ENCODE assay signal across 20 cellular contexts in genomic region chr1:36118805-36119204, GRCh38. TPM values are rescaled to one million over a fixed set of nuclear protein-coding genes. Genes with fewer than 3 reads are reported as not detected.
DNase-seq lines count a peak whose midpoint lies in the region; ATAC-seq, FAIRE-seq and TF ChIP-seq lines count a peak whose summit lies in the region.
"Had no signal": no experiment of that assay in that cellular context is flagged by ENCODE, and none has a peak within 500 bp of the region (broad histone marks: within the 10 kb centered on the region; RNA-seq: fewer than 3 reads in every experiment).

No MANE protein-coding gene starts in this region.

- no peaks in the 10 kb centered on the region for H3K9me3 Mint-ChIP-seq in activated T-cell treated with anti-CD3 and anti-CD28 coated beads, Interleukin-2, amount 50 U/mL, for 24 hours
- H3K9me3 Mint-ChIP-seq: CD8-positive, alpha-beta memory T cell had no signal

- H3K27ac Mint-ChIP-seq in activated T-cell treated with anti-CD3 and anti-CD28 coated beads, Interleukin-2, amount 50 U/mL, for 24 hours, result no peak overlapping the region
- H3K27ac Mint-ChIP-seq: CD8-positive, alpha-beta memory T cell had no signal

- H3K36me3 ChIP-seq in HepG2 (replicated peaks in 1 of 2; ENCODE audit: control insufficient read depth in 1 of 2, insufficient read depth in 2 of 2, low read length in 2 of 2), result no peaks in the 10 kb centered on the region
- no peaks in the 10 kb centered on the region for H3K36me3 ChIP-seq in right lobe of liver
- H3K36me3 ChIP-seq in osteoblast (ENCODE audit: insufficient read depth, low read length), result no peaks in the 10 kb centered on the region
- H3K36me3 ChIP-seq: BLaER1 had no signal

- DNase-seq in HepG2 (ENCODE audit: low spot score) (no peak), right lobe of liver (no peak), osteoblast (ENCODE audit: insufficient read length, low spot score, missing footprints) (peak; percentile 39), GM19239 (ENCODE audit: insufficient read length, low spot score) (no peak)
- DNase-seq in activated T-cell treated with anti-CD3 and anti-CD28 coated beads, Interleukin-2, amount 50 U/mL, for 24 hours, result no peak
- DNase-seq in stimulated activated CD4-positive, alpha-beta T cell treated with anti-CD3 and anti-CD28 coated beads, Interleukin-2, amount 100 ng/mL, for 48 hours, result no peak
- DNase-seq: 8988T; CD8-positive, alpha-beta memory T cell; DND-41; GF-D8; KBM-7; NCI-H1105; NCI-H1694 treated with DMSO at 0.1 percent for 48 hours; NCI-H345; NCI-H69; NK-92 treated with Interleukin-12 subunit alpha and Interleukin-12 subunit beta, amount 100 ng/mL, for 24 hours; OCI-M1 had no signal

- peaks cover 22% of the 10 kb centered on the region for H3K27me3 Mint-ChIP-seq in activated T-cell treated with anti-CD3 and anti-CD28 coated beads, Interleukin-2, amount 50 U/mL, for 24 hours

- intact Hi-C loops in HepG2 (cut with micrococcal nuclease; ENCODE audit: unreplicated experiment) (no loop called here), right lobe of liver (cut with DNase I) (no loop called here)

- in situ Hi-C loops in HepG2 (cut with HindIII; ENCODE audit: extremely low pct_ligation_motif_present, low pct_unique_long_range_greater_than_20kb), result no loop called here

- H3K4me2 ChIP-seq in HepG2 (ENCODE audit: low read depth, low read length), result no peak overlapping the region
- H3K4me2 ChIP-seq in osteoblast (ENCODE audit: insufficient read depth, low read length), result no peak overlapping the region
- H3K4me2 ChIP-seq: BLaER1 had no signal

- H3K4me1 ChIP-seq in HepG2 (ENCODE audit: insufficient read depth, low read length) (peaks cover 52% of the 10 kb centered on the region), right lobe of liver (no peaks in the 10 kb centered on the region), osteoblast (ENCODE audit: insufficient read depth, low read length) (peaks cover 35% of the 10 kb centered on the region)

- no peaks in the 10 kb centered on the region for H3K9me3 ChIP-seq in HepG2 (ENCODE audit: low read length)
- no peaks in the 10 kb centered on the region for H3K9me3 ChIP-seq in right lobe of liver
- no peaks in the 10 kb centered on the region for H3K9me3 ChIP-seq in osteoblast (ENCODE audit: low read depth, low read length)
- H3K9me3 ChIP-seq: BLaER1 had no signal

- POLR2A ChIA-PET in HepG2 (lab: Yijun Ruan, JAX), result interaction anchor here (1.5 kb wide), 1 partner anchor 32 kb away, joined by 4 read pairs; no protein-coding TSS in a partner anchor

- H3K79me2 ChIP-seq in HepG2 (ENCODE audit: insufficient read depth, low read length), result no peaks in the 10 kb centered on the region
- H3K79me2 ChIP-seq in osteoblast (ENCODE audit: insufficient read depth, low read length), result no peaks in the 10 kb centered on the region

- TF ChIP-seq POLR2A in HepG2 (IDR thresholded peaks at IDR 0.05; ENCODE audit: insufficient read depth in 1 of 2, low read depth in 2 of 2, low read length in 2 of 2) (no peak), right lobe of liver (IDR thresholded peaks at IDR 0.05) (no peak)

- no peak for ATAC-seq in HepG2
- ATAC-seq in right lobe of liver, result no peak

- no peaks in the 10 kb centered on the region for H3K36me3 Mint-ChIP-seq in activated T-cell treated with anti-CD3 and anti-CD28 coated beads, Interleukin-2, amount 50 U/mL, for 24 hours (ENCODE audit: low read depth)

- BruUV-seq in HepG2 (replicated peaks; lab: Mats Ljungman, UMichigan), result no TSS peak

- H2AFZ ChIP-seq in HepG2 (ENCODE audit: low read length), result no peak overlapping the region
- no peak overlapping the region for H2AFZ ChIP-seq in osteoblast (ENCODE audit: low read length)

- H3K4me3 ChIP-seq in HepG2 (replicated peaks in 1 of 3; ENCODE audit: insufficient read depth in 1 of 3, low read depth in 2 of 3, low read length in 3 of 3) (no peak overlapping the region), right lobe of liver (no peak overlapping the region), osteoblast (ENCODE audit: insufficient read depth, low read length) (no peak overlapping the region)
- H3K4me3 ChIP-seq: BLaER1 had no signal

- peaks cover 8 to 37% of the 10 kb centered on the region in 2 experiments; a peak in 3 of 5 replicates for H3K27me3 ChIP-seq in HepG2 (ENCODE audit: control insufficient read depth in 1 of 2, insufficient read depth in 2 of 2, low read length in 2 of 2)
- no peaks in the 10 kb centered on the region for H3K27me3 ChIP-seq in right lobe of liver
- no peaks in the 10 kb centered on the region for H3K27me3 ChIP-seq in osteoblast (ENCODE audit: insufficient read depth, low read length)

- CTCF ChIA-PET in HepG2 (lab: Yijun Ruan, JAX; ENCODE audit: low intra/inter-chr PET ratio, low total read pairs), result no interaction called here

- TF ChIP-seq EP300 in HepG2 (IDR thresholded peaks at IDR 0.05; ENCODE audit: low read depth in 2 of 2, low read length in 2 of 2) (no peak), HepG2 (CRISPR knock-in tag; IDR thresholded peaks at IDR 0.05; ENCODE audit: borderline replicate concordance) (no peak)

- FAIRE-seq in HepG2 (lab: Jason Lieb, UNC) (no peak), GM19239 (lab: Jason Lieb, UNC) (no peak)
- FAIRE-seq: HTR-8/SVneo had no signal

- no peak for TF ChIP-seq CTCF in HepG2 (CRISPR knock-in tag; IDR thresholded peaks at IDR 0.05)
- no peak for TF ChIP-seq CTCF in right lobe of liver (IDR thresholded peaks at IDR 0.05)
- no peak for TF ChIP-seq CTCF in osteoblast (IDR thresholded peaks at IDR 0.05; ENCODE audit: extremely low read depth, low read depth, low read length)

- H3K27ac ChIP-seq in HepG2 (ENCODE audit: extremely low read length, insufficient read depth, low read length) (no peak overlapping the region), right lobe of liver (no peak overlapping the region), osteoblast (ENCODE audit: low read depth, low read length) (no peak overlapping the region)
- H3K27ac ChIP-seq: BLaER1, RWPE1 had no signal

- no peak for TF ChIP-seq RAD21 in HepG2 (CRISPR knock-in tag; IDR thresholded peaks at IDR 0.05)

- peaks cover 12% of the 10 kb centered on the region for H3K4me1 Mint-ChIP-seq in activated T-cell treated with anti-CD3 and anti-CD28 coated beads, Interleukin-2, amount 50 U/mL, for 24 hours (ENCODE audit: low read depth)

- H3K4me3 Mint-ChIP-seq in activated T-cell treated with anti-CD3 and anti-CD28 coated beads, Interleukin-2, amount 50 U/mL, for 24 hours, result no peak overlapping the region
- H3K4me3 Mint-ChIP-seq: CD8-positive, alpha-beta memory T cell had no signal

- no peak overlapping the region for H3K9ac ChIP-seq in HepG2 (ENCODE audit: insufficient read depth, low read depth, low read length)
- H3K9ac ChIP-seq: BLaER1 had no signal

- H4K20me1 ChIP-seq in HepG2 (ENCODE audit: insufficient read depth, low read length), result no peaks in the 10 kb centered on the region
- H4K20me1 ChIP-seq in osteoblast (ENCODE audit: insufficient read depth, low read length), result no peaks in the 10 kb centered on the region
- H4K20me1 ChIP-seq: BLaER1 had no signal

- 16% methylated on average over 3 of the region's 3 CpGs for WGBS in HepG2 (ENCODE audit: low lambda C conversion rate)
- no CpG with 5 or more reads among the region's 3 CpGs for WGBS in right lobe of liver (ENCODE audit: insufficient coverage, low coverage, low lambda C conversion rate, missing lambda C conversion rate)

RNA-seq across cellular contexts. Expression of gene COL8A2, which starts 6.2 kb away (rescaled TPM):
- total RNA-seq in HepG2 (2016; rRNA removed; fragmentation: Illumina TruSeq; extraction: Trizol) (0.04 and 0.24 TPM in 2 replicates), right lobe of liver (under 1 TPM; 0.18 to 0.74 (median 0.52) TPM), osteoblast (12.7 and 15.2 TPM in 2 replicates)
- total RNA-seq in HepG2 (2016; cell fraction: cytosol; rRNA removed; fragmentation: Illumina TruSeq; extraction: Trizol; ENCODE audit: low read depth), result not detected in 2 replicates
- 0.04 and 0.09 TPM in 2 replicates for total RNA-seq in HepG2 (2016; cell fraction: insoluble cytoplasmic fraction; rRNA removed; fragmentation: Illumina TruSeq; extraction: Trizol)
- total RNA-seq in HepG2 (2016; cell fraction: membrane; rRNA removed; fragmentation: Illumina TruSeq; extraction: Trizol), result 0.06 TPM in 1 of 2 replicates, not detected in the other
- total RNA-seq in HepG2 (2016; cell fraction: nucleus; rRNA removed; fragmentation: Illumina TruSeq; extraction: Trizol), result 0.19 and 0.34 TPM in 2 replicates
- 0.13 and 0.24 TPM in 2 replicates for polyA plus RNA-seq in HepG2 (2011; rRNA removed)
- polyA plus RNA-seq in HepG2 (2011; cell fraction: cytosol; rRNA removed), result 0.21 and 0.22 TPM in 2 replicates
- 0.52 and 0.53 TPM in 2 replicates for polyA plus RNA-seq in HepG2 (2011; cell fraction: nucleus; rRNA removed)
- polyA plus RNA-seq in HepG2 (2012), result 0.13 and 0.17 TPM in 2 replicates
- not detected in 2 replicates for polyA plus RNA-seq in HepG2 (2016; cell fraction: cytosol; fragmentation: Illumina TruSeq; extraction: Trizol; ENCODE audit: low read depth)
- polyA plus RNA-seq in HepG2 (2016; cell fraction: insoluble cytoplasmic fraction; fragmentation: Illumina TruSeq; extraction: Trizol; ENCODE audit: low read depth), result 0.10 TPM in 1 of 2 replicates, not detected in the other
- polyA plus RNA-seq in HepG2 (2016; cell fraction: membrane; fragmentation: Illumina TruSeq; extraction: Trizol; ENCODE audit: low read depth), result 0.03 TPM in 1 of 2 replicates, not detected in the other
- polyA plus RNA-seq in HepG2 (2016; cell fraction: nucleus; fragmentation: Illumina TruSeq; extraction: Trizol; ENCODE audit: insufficient read depth, low read depth), result 0.20 TPM in 1 of 2 replicates, not detected in the other
- 0.07 and 0.52 TPM in 2 replicates for polyA minus RNA-seq in HepG2 (2011; rRNA and poly(A)+ RNA removed; ENCODE audit: low replicate concordance)
- 0.20 and 0.26 TPM in 2 replicates for polyA minus RNA-seq in HepG2 (2011; cell fraction: cytosol; rRNA and poly(A)+ RNA removed)
- polyA minus RNA-seq in HepG2 (2011; cell fraction: nucleus; rRNA and poly(A)+ RNA removed), result 0.50 and 0.52 TPM in 2 replicates
- polyA plus RNA-seq: CD8-positive, alpha-beta memory T cell had no signal

RNA-seq across cellular contexts. Expression of gene ADPRS, which starts 30.1 kb away (rescaled TPM):
- 30.6 and 31.7 TPM in 2 replicates for total RNA-seq in HepG2 (2016; rRNA removed; fragmentation: Illumina TruSeq; extraction: Trizol)
- 3.7 and 4.0 TPM in 2 replicates for total RNA-seq in HepG2 (2016; cell fraction: cytosol; rRNA removed; fragmentation: Illumina TruSeq; extraction: Trizol; ENCODE audit: low read depth)
- total RNA-seq in HepG2 (2016; cell fraction: insoluble cytoplasmic fraction; rRNA removed; fragmentation: Illumina TruSeq; extraction: Trizol), result 28.9 and 29.6 TPM in 2 replicates
- 7.7 and 9.6 TPM in 2 replicates for total RNA-seq in HepG2 (2016; cell fraction: membrane; rRNA removed; fragmentation: Illumina TruSeq; extraction: Trizol)
- 12.3 and 14.5 TPM in 2 replicates for total RNA-seq in HepG2 (2016; cell fraction: nucleus; rRNA removed; fragmentation: Illumina TruSeq; extraction: Trizol)
- polyA plus RNA-seq in HepG2 (2011; rRNA removed), result 36.4 and 36.6 TPM in 2 replicates
- 34.1 and 41.6 TPM in 2 replicates for polyA plus RNA-seq in HepG2 (2011; cell fraction: cytosol; rRNA removed)
- 22.4 and 24.6 TPM in 2 replicates for polyA plus RNA-seq in HepG2 (2011; cell fraction: nucleus; rRNA removed)
- polyA plus RNA-seq in HepG2 (2012), result 16.7 and 20.9 TPM in 2 replicates
- 2.2 and 2.9 TPM in 2 replicates for polyA plus RNA-seq in HepG2 (2016; cell fraction: cytosol; fragmentation: Illumina TruSeq; extraction: Trizol; ENCODE audit: low read depth)
- polyA plus RNA-seq in HepG2 (2016; cell fraction: insoluble cytoplasmic fraction; fragmentation: Illumina TruSeq; extraction: Trizol; ENCODE audit: low read depth), result 27.1 and 29.0 TPM in 2 replicates
- 5.2 and 5.4 TPM in 2 replicates for polyA plus RNA-seq in HepG2 (2016; cell fraction: membrane; fragmentation: Illumina TruSeq; extraction: Trizol; ENCODE audit: low read depth)
- 22.0 and 25.1 TPM in 2 replicates for polyA plus RNA-seq in HepG2 (2016; cell fraction: nucleus; fragmentation: Illumina TruSeq; extraction: Trizol; ENCODE audit: insufficient read depth, low read depth)
- polyA minus RNA-seq in HepG2 (2011; rRNA and poly(A)+ RNA removed; ENCODE audit: low replicate concordance), result 25.4 and 32.0 TPM in 2 replicates
- polyA minus RNA-seq in HepG2 (2011; cell fraction: cytosol; rRNA and poly(A)+ RNA removed), result 11.0 and 12.9 TPM in 2 replicates
- 5.2 and 5.3 TPM in 2 replicates for polyA minus RNA-seq in HepG2 (2011; cell fraction: nucleus; rRNA and poly(A)+ RNA removed)
- total RNA-seq in right lobe of liver, result 10 to 100 TPM in 3 of 6 experiments, 1 to 10 TPM in 3; 9.1 to 30.7 (median 14.9) TPM
- 20.6 and 24.2 TPM in 2 replicates for total RNA-seq in osteoblast

RNA-seq across cellular contexts. Expression of gene TRAPPC3, which starts 30.5 kb away (rescaled TPM):
- 62.4 and 66.7 TPM in 2 replicates for total RNA-seq in HepG2 (2016; rRNA removed; fragmentation: Illumina TruSeq; extraction: Trizol)
- total RNA-seq in HepG2 (2016; cell fraction: cytosol; rRNA removed; fragmentation: Illumina TruSeq; extraction: Trizol; ENCODE audit: low read depth), result 33.8 and 35.1 TPM in 2 replicates
- 67.4 and 70.9 TPM in 2 replicates for total RNA-seq in HepG2 (2016; cell fraction: insoluble cytoplasmic fraction; rRNA removed; fragmentation: Illumina TruSeq; extraction: Trizol)
- total RNA-seq in HepG2 (2016; cell fraction: membrane; rRNA removed; fragmentation: Illumina TruSeq; extraction: Trizol), result 51.3 and 59.4 TPM in 2 replicates
- 32.1 and 40.4 TPM in 2 replicates for total RNA-seq in HepG2 (2016; cell fraction: nucleus; rRNA removed; fragmentation: Illumina TruSeq; extraction: Trizol)
- 48.0 and 53.7 TPM in 2 replicates for polyA plus RNA-seq in HepG2 (2011; rRNA removed)
- polyA plus RNA-seq in HepG2 (2011; cell fraction: cytosol; rRNA removed), result 54.6 and 63.8 TPM in 2 replicates
- 23.5 and 23.9 TPM in 2 replicates for polyA plus RNA-seq in HepG2 (2011; cell fraction: nucleus; rRNA removed)
- 39.6 and 48.9 TPM in 2 replicates for polyA plus RNA-seq in HepG2 (2012)
- 32.8 and 40.4 TPM in 2 replicates for polyA plus RNA-seq in HepG2 (2016; cell fraction: cytosol; fragmentation: Illumina TruSeq; extraction: Trizol; ENCODE audit: low read depth)
- polyA plus RNA-seq in HepG2 (2016; cell fraction: insoluble cytoplasmic fraction; fragmentation: Illumina TruSeq; extraction: Trizol; ENCODE audit: low read depth), result 70.8 and 86.6 TPM in 2 replicates
- polyA plus RNA-seq in HepG2 (2016; cell fraction: membrane; fragmentation: Illumina TruSeq; extraction: Trizol; ENCODE audit: low read depth), result 45.9 and 53.3 TPM in 2 replicates
- 58.4 and 69.5 TPM in 2 replicates for polyA plus RNA-seq in HepG2 (2016; cell fraction: nucleus; fragmentation: Illumina TruSeq; extraction: Trizol; ENCODE audit: insufficient read depth, low read depth)
- polyA minus RNA-seq in HepG2 (2011; rRNA and poly(A)+ RNA removed; ENCODE audit: low replicate concordance), result 12.2 and 41.8 TPM in 2 replicates
- polyA minus RNA-seq in HepG2 (2011; cell fraction: cytosol; rRNA and poly(A)+ RNA removed), result 16.1 and 26.3 TPM in 2 replicates
- polyA minus RNA-seq in HepG2 (2011; cell fraction: nucleus; rRNA and poly(A)+ RNA removed), result 10.3 and 14.2 TPM in 2 replicates
- 10 to 100 TPM; 26.0 to 52.4 (median 30.9) TPM for total RNA-seq in right lobe of liver
- total RNA-seq in osteoblast, result 93.4 and 111 TPM in 2 replicates

RNA-seq across cellular contexts. Expression of gene TEKT2, which starts 34.9 kb away (rescaled TPM):
- total RNA-seq in HepG2 (2016; rRNA removed; fragmentation: Illumina TruSeq; extraction: Trizol) (0.31 and 0.35 TPM in 2 replicates), right lobe of liver (not detected), osteoblast (0.29 TPM in 1 of 2 replicates, not detected in the other)
- total RNA-seq in HepG2 (2016; cell fraction: cytosol; rRNA removed; fragmentation: Illumina TruSeq; extraction: Trizol; ENCODE audit: low read depth), result not detected in 2 replicates
- 0.16 and 0.45 TPM in 2 replicates for total RNA-seq in HepG2 (2016; cell fraction: insoluble cytoplasmic fraction; rRNA removed; fragmentation: Illumina TruSeq; extraction: Trizol)
- total RNA-seq in HepG2 (2016; cell fraction: membrane; rRNA removed; fragmentation: Illumina TruSeq; extraction: Trizol), result 0.19 and 0.34 TPM in 2 replicates
- 0.59 TPM in 1 of 2 replicates, not detected in the other for total RNA-seq in HepG2 (2016; cell fraction: nucleus; rRNA removed; fragmentation: Illumina TruSeq; extraction: Trizol)
- polyA plus RNA-seq in HepG2 (2011; rRNA removed), result 0.24 and 0.38 TPM in 2 replicates
- 0.12 and 0.19 TPM in 2 replicates for polyA plus RNA-seq in HepG2 (2011; cell fraction: cytosol; rRNA removed)
- polyA plus RNA-seq in HepG2 (2011; cell fraction: nucleus; rRNA removed), result 0.57 and 1.3 TPM in 2 replicates
- polyA plus RNA-seq in HepG2 (2012), result 0.35 and 0.38 TPM in 2 replicates
- 0.07 and 0.11 TPM in 2 replicates for polyA plus RNA-seq in HepG2 (2016; cell fraction: cytosol; fragmentation: Illumina TruSeq; extraction: Trizol; ENCODE audit: low read depth)
- polyA plus RNA-seq in HepG2 (2016; cell fraction: insoluble cytoplasmic fraction; fragmentation: Illumina TruSeq; extraction: Trizol; ENCODE audit: low read depth), result 0.21 TPM in 2 replicates
- polyA plus RNA-seq in HepG2 (2016; cell fraction: membrane; fragmentation: Illumina TruSeq; extraction: Trizol; ENCODE audit: low read depth), result 0.10 and 0.25 TPM in 2 replicates
- polyA plus RNA-seq in HepG2 (2016; cell fraction: nucleus; fragmentation: Illumina TruSeq; extraction: Trizol; ENCODE audit: insufficient read depth, low read depth), result 0.45 and 0.79 TPM in 2 replicates
- polyA minus RNA-seq in HepG2 (2011; rRNA and poly(A)+ RNA removed; ENCODE audit: low replicate concordance), result 0.84 TPM in 1 of 2 replicates, not detected in the other
- not detected in 2 replicates for polyA minus RNA-seq in HepG2 (2011; cell fraction: cytosol; rRNA and poly(A)+ RNA removed)
- polyA minus RNA-seq in HepG2 (2011; cell fraction: nucleus; rRNA and poly(A)+ RNA removed), result 0.62 and 0.64 TPM in 2 replicates
- total RNA-seq: CD8-positive, alpha-beta memory T cell had no signal
- polyA plus RNA-seq: CD8-positive, alpha-beta memory T cell had no signal

RNA-seq across cellular contexts. Expression of gene MAP7D1, which starts 37.2 kb away (rescaled TPM):
- 5.5 and 7.2 TPM in 2 replicates for total RNA-seq in HepG2 (2016; rRNA removed; fragmentation: Illumina TruSeq; extraction: Trizol)
- 2.9 and 3.9 TPM in 2 replicates for total RNA-seq in HepG2 (2016; cell fraction: cytosol; rRNA removed; fragmentation: Illumina TruSeq; extraction: Trizol; ENCODE audit: low read depth)
- 6.3 and 7.8 TPM in 2 replicates for total RNA-seq in HepG2 (2016; cell fraction: insoluble cytoplasmic fraction; rRNA removed; fragmentation: Illumina TruSeq; extraction: Trizol)
- 4.2 TPM in 2 replicates for total RNA-seq in HepG2 (2016; cell fraction: membrane; rRNA removed; fragmentation: Illumina TruSeq; extraction: Trizol)
- 6.1 and 7.9 TPM in 2 replicates for total RNA-seq in HepG2 (2016; cell fraction: nucleus; rRNA removed; fragmentation: Illumina TruSeq; extraction: Trizol)
- polyA plus RNA-seq in HepG2 (2011; rRNA removed), result 5.6 and 6.8 TPM in 2 replicates
- 4.7 and 5.2 TPM in 2 replicates for polyA plus RNA-seq in HepG2 (2011; cell fraction: cytosol; rRNA removed)
- polyA plus RNA-seq in HepG2 (2011; cell fraction: nucleus; rRNA removed), result 14.7 and 14.9 TPM in 2 replicates
- polyA plus RNA-seq in HepG2 (2012), result 7.7 and 14.1 TPM in 2 replicates
- 1.7 and 2.4 TPM in 2 replicates for polyA plus RNA-seq in HepG2 (2016; cell fraction: cytosol; fragmentation: Illumina TruSeq; extraction: Trizol; ENCODE audit: low read depth)
- 14.2 and 15.7 TPM in 2 replicates for polyA plus RNA-seq in HepG2 (2016; cell fraction: insoluble cytoplasmic fraction; fragmentation: Illumina TruSeq; extraction: Trizol; ENCODE audit: low read depth)
- polyA plus RNA-seq in HepG2 (2016; cell fraction: membrane; fragmentation: Illumina TruSeq; extraction: Trizol; ENCODE audit: low read depth), result 4.5 and 4.6 TPM in 2 replicates
- 19.3 and 21.5 TPM in 2 replicates for polyA plus RNA-seq in HepG2 (2016; cell fraction: nucleus; fragmentation: Illumina TruSeq; extraction: Trizol; ENCODE audit: insufficient read depth, low read depth)
- polyA minus RNA-seq in HepG2 (2011; rRNA and poly(A)+ RNA removed; ENCODE audit: low replicate concordance), result 8.3 and 16.3 TPM in 2 replicates
- 6.0 and 8.5 TPM in 2 replicates for polyA minus RNA-seq in HepG2 (2011; cell fraction: cytosol; rRNA and poly(A)+ RNA removed)
- polyA minus RNA-seq in HepG2 (2011; cell fraction: nucleus; rRNA and poly(A)+ RNA removed), result 4.0 and 7.2 TPM in 2 replicates
- 10 to 100 TPM; 10.2 to 28.2 (median 15.8) TPM for total RNA-seq in right lobe of liver
- total RNA-seq in osteoblast, result 106 and 132 TPM in 2 replicates
